ENCODE assay signal across 8 cellular contexts in genomic region chr12:62813031-62813829, GRCh38.
DNase-seq lines count a peak whose midpoint lies in the region; ATAC-seq and TF ChIP-seq lines count a peak whose summit lies in the region.

No MANE protein-coding gene starts in this region.

- H3K9me3 ChIP-seq in effector memory CD4-positive, alpha-beta T cell (ENCODE audit: control insufficient read depth, low read length): no peaks in the 10 kb centered on the region
- H3K9me3 ChIP-seq in SJCRH30 (replicated peaks): no peaks in the 10 kb centered on the region

- no peaks in the 10 kb centered on the region for H3K36me3 ChIP-seq in effector memory CD4-positive, alpha-beta T cell (ENCODE audit: control insufficient read depth, insufficient read depth, low read length)
- no peaks in the 10 kb centered on the region for H3K36me3 ChIP-seq in SJCRH30

- H3K4me1 ChIP-seq in effector memory CD4-positive, alpha-beta T cell (ENCODE audit: control insufficient read depth, insufficient read depth, low read length, poor library complexity, severe bottlenecking): no peaks in the 10 kb centered on the region
- H3K4me1 ChIP-seq in SJCRH30: peaks cover 3% of the 10 kb centered on the region; the same call in 1 of the 2 replicates

- H3K9me3 Mint-ChIP-seq in osteocyte (ENCODE audit: unreplicated experiment): no peaks in the 10 kb centered on the region

- peak overlapping the region; percentile 35 for H3K4me3 Mint-ChIP-seq in osteocyte (ENCODE audit: unreplicated experiment)

- H3K27me3 ChIP-seq in effector memory CD4-positive, alpha-beta T cell (replicated peaks; ENCODE audit: control insufficient read depth, insufficient read depth, low read length, poor library complexity, severe bottlenecking): no peaks in the 10 kb centered on the region
- no peaks in the 10 kb centered on the region for H3K27me3 ChIP-seq in SJCRH30

- H3K27me3 Mint-ChIP-seq in osteocyte (ENCODE audit: unreplicated experiment): no peaks in the 10 kb centered on the region

- H3K36me3 Mint-ChIP-seq in osteocyte (ENCODE audit: unreplicated experiment): peaks cover 14% of the 10 kb centered on the region

- H3K27ac ChIP-seq in effector memory CD4-positive, alpha-beta T cell (ENCODE audit: insufficient read depth, low read length, poor library complexity, severe bottlenecking): no peak overlapping the region
- H3K27ac ChIP-seq in SJCRH30: no peak overlapping the region

- TF ChIP-seq CTCF in osteocyte (IDR thresholded peaks at IDR 0.05): peak; percentile 74

- DNase-seq in ELR (ENCODE audit: low read depth) (peak; percentile 81), NCI-H460 (ENCODE audit: extremely low read depth, low read depth) (peak; percentile 75), germinal center (ENCODE audit: low spot score) (peak; percentile 32), osteocyte (ENCODE audit: extremely low spot score, unreplicated experiment) (no peak), SJCRH30 (no peak)
- peak; percentile 3 for DNase-seq in activated T-helper 9 cell treated with anti-CD3 and anti-CD28 coated beads, Interleukin-2, amount 50 U/mL, for 16 hours (ENCODE audit: low read depth)
- no peak for DNase-seq in effector memory CD4-positive, alpha-beta T cell

- peaks cover 43% of the 10 kb centered on the region for H3K4me1 Mint-ChIP-seq in osteocyte (ENCODE audit: unreplicated experiment)

- no peak overlapping the region for H3K27ac Mint-ChIP-seq in osteocyte (ENCODE audit: unreplicated experiment)

- no peak overlapping the region for H3K4me3 ChIP-seq in effector memory CD4-positive, alpha-beta T cell (ENCODE audit: insufficient read depth, low read depth, low read length, poor library complexity, severe bottlenecking)
- H3K4me3 ChIP-seq in SJCRH30: no peak overlapping the region

- peak; percentile 80 for ATAC-seq in GM21825 (IDR thresholded peaks at IDR 0.05; ENCODE audit: unreplicated experiment)

Comparison
In these comparisons a context has a peak if more than half of its experiments do, and no peak if none do; other contexts are left out.
1. DNase-seq: peak in ELR (single experiment), NCI-H460 (single experiment), activated T-helper 9 cell treated with anti-CD3 and anti-CD28 coated beads, Interleukin-2, amount 50 U/mL, for 16 hours (single experiment) and germinal center (single experiment); none in osteocyte (single experiment), effector memory CD4-positive, alpha-beta T cell (0 of 3) and SJCRH30 (0 of 2).